8 cellular contexts compared by ENCODE assay signal in genomic region chr14:22555573-22556011, GRCh38. TPM values are rescaled to one million over a fixed set of nuclear protein-coding genes. Genes with fewer than 3 reads are reported as not detected.
DNase-seq lines count a peak whose midpoint lies in the region; ATAC-seq and TF ChIP-seq lines count a peak whose summit lies in the region.

No MANE protein-coding gene starts in this region.

- peaks cover 89% of the 10 kb centered on the region for H3K4me1 ChIP-seq in Loucy (ENCODE audit: insufficient read depth, low read length, poor library complexity, severe bottlenecking)
- H3K4me1 ChIP-seq in A673 (ENCODE audit: insufficient read depth, low read length, poor library complexity, severe bottlenecking) = peaks cover 63% of the 10 kb centered on the region

- H3K9me3 ChIP-seq in Loucy (ENCODE audit: insufficient read depth, low read depth, low read length) (no peaks in the 10 kb centered on the region), A673 (ENCODE audit: low read depth, low read length, poor library complexity, severe bottlenecking) (no peaks in the 10 kb centered on the region)

- peak overlapping the region; percentile 91 for H3K9ac ChIP-seq in Loucy (ENCODE audit: low read depth, low read length, poor library complexity, severe bottlenecking)

- CTCF ChIA-PET in activated naive CD4-positive, alpha-beta T cell treated with anti-CD3 and anti-CD28 coated beads, Interleukin-2, amount 10 ng/mL, durations not matched to agents 7 days and 5 days (lab: Charles Lee) = interaction anchor here (0.9 to 3.5 kb wide), 24 partner anchors 8 to 805 kb away, joined by 3 to 139 read pairs (median 6); no protein-coding TSS in a partner anchor
- CTCF ChIA-PET in A673 (lab: Charles Lee) = interaction anchor here (0.7 to 2.1 kb wide), 3 partner anchors 15 to 300 kb away, joined by 3 to 14 read pairs (median 4); no protein-coding TSS in a partner anchor

- no peaks in the 10 kb centered on the region for H4K20me1 ChIP-seq in Loucy (ENCODE audit: insufficient read depth, low read length, poor library complexity, severe bottlenecking)

- H3K9me3 Mint-ChIP-seq in activated naive CD4-positive, alpha-beta T cell treated with anti-CD3 and anti-CD28 coated beads, Interleukin-2, amount 10 ng/mL, durations not matched to agents 7 days and 5 days = no peaks in the 10 kb centered on the region

- H3K27me3 ChIP-seq in Loucy (ENCODE audit: insufficient read depth, low read length, poor library complexity, severe bottlenecking) (no peaks in the 10 kb centered on the region), A673 (replicated peaks; ENCODE audit: insufficient read depth, low read depth, low read length, poor library complexity) (no peaks in the 10 kb centered on the region)

- no peak for TF ChIP-seq CTCF in Loucy (conservative IDR thresholded peaks at IDR 0.05; ENCODE audit: low read length)
- no peak for TF ChIP-seq CTCF in A673 (conservative IDR thresholded peaks at IDR 0.05; ENCODE audit: low read depth, low read length)

- no TSS peak for BruUV-seq in A673 (replicated peaks; lab: Mats Ljungman, UMichigan)

- H3K4me1 Mint-ChIP-seq in activated naive CD4-positive, alpha-beta T cell treated with anti-CD3 and anti-CD28 coated beads, Interleukin-2, amount 10 ng/mL, durations not matched to agents 7 days and 5 days = peaks cover 93% of the 10 kb centered on the region

- H3K9me2 ChIP-seq in Loucy (replicated peaks; ENCODE audit: low read depth, low read length) = no peaks in the 10 kb centered on the region

- DNase-seq in activated naive CD4-positive, alpha-beta T cell treated with anti-CD3 and anti-CD28 coated beads, Interleukin-2, amount 10 ng/mL, durations not matched to agents 7 days and 5 days = peak; percentile 67
- peak; percentile 63 to 80 (median 71) for DNase-seq in stimulated activated CD4-positive, alpha-beta T cell treated with anti-CD3 and anti-CD28 coated beads, Interleukin-12 subunit alpha, Interleukin-12 subunit beta, amount 100 ng/mL, for 48 hours (ENCODE audit: low read depth in 2 of 3, low spot score in 1 of 3)
- DNase-seq in NCI-H1930 (lab: John Stamatoyannopoulos, UW) (no peak), NCI-H510A (lab: John Stamatoyannopoulos, UW) (no peak), A673 (ENCODE audit: low spot score) (no peak)

- H3K27ac ChIP-seq in A673 (ENCODE audit: low read depth, low read length, poor library complexity, severe bottlenecking) = no peak overlapping the region

- H3K79me2 ChIP-seq in Loucy (ENCODE audit: insufficient read depth, low read length) = peaks cover 71% of the 10 kb centered on the region

- H3K4me3 ChIP-seq in Loucy (ENCODE audit: low read length, poor library complexity, severe bottlenecking) (peak overlapping the region; percentile 67), A673 (ENCODE audit: low read depth, low read length, poor library complexity, severe bottlenecking) (no peak overlapping the region)

- H3K36me3 ChIP-seq in Loucy (ENCODE audit: insufficient read depth, low read length) = peaks cover 32% of the 10 kb centered on the region; the same call in 1 of the 2 replicates
- no peaks in the 10 kb centered on the region for H3K36me3 ChIP-seq in A673 (ENCODE audit: insufficient read depth, low read length, poor library complexity, severe bottlenecking)

- H3K27me3 Mint-ChIP-seq in activated naive CD4-positive, alpha-beta T cell treated with anti-CD3 and anti-CD28 coated beads, Interleukin-2, amount 10 ng/mL, durations not matched to agents 7 days and 5 days = peaks cover 8% of the 10 kb centered on the region

- peaks cover 15% of the 10 kb centered on the region for H3F3A ChIP-seq in Loucy (ENCODE audit: low read depth)

- H3K4me3 Mint-ChIP-seq in activated naive CD4-positive, alpha-beta T cell treated with anti-CD3 and anti-CD28 coated beads, Interleukin-2, amount 10 ng/mL, durations not matched to agents 7 days and 5 days = peak overlapping the region; percentile 80

- POLR2A ChIA-PET in A673 (lab: Charles Lee; ENCODE audit: low non-redundant PET) = no interaction called here

- intact Hi-C loops in A673 (cut with micrococcal nuclease; ENCODE audit: unreplicated experiment) = loop anchor here (5.0 to 10.0 kb wide), 2 partner anchors 248 to 499 kb away; partner anchors contain the start of gene CDH24

- H3K36me3 Mint-ChIP-seq in activated naive CD4-positive, alpha-beta T cell treated with anti-CD3 and anti-CD28 coated beads, Interleukin-2, amount 10 ng/mL, durations not matched to agents 7 days and 5 days = peaks cover 56% of the 10 kb centered on the region

- H3K27ac Mint-ChIP-seq in activated naive CD4-positive, alpha-beta T cell treated with anti-CD3 and anti-CD28 coated beads, Interleukin-2, amount 10 ng/mL, durations not matched to agents 7 days and 5 days = peak overlapping the region; percentile 97

- H3K4me2 ChIP-seq in Loucy (ENCODE audit: low read depth, low read length, poor library complexity, severe bottlenecking) = peak overlapping the region; percentile 87

- H2AFZ ChIP-seq in Loucy (ENCODE audit: low read length) = no peak overlapping the region

- ATAC-seq in GM21576 (IDR thresholded peaks at IDR 0.05; ENCODE audit: unreplicated experiment) = peak; percentile 1
- ATAC-seq in HG02981 (IDR thresholded peaks at IDR 0.05; ENCODE audit: unreplicated experiment) = no peak

RNA-seq across cellular contexts. Expression of gene DAD1, which starts 33.4 kb away (rescaled TPM):
- total RNA-seq in A673 (2021) = 224 and 261 TPM in 2 replicates

RNA-seq across cellular contexts. Expression of gene ABHD4, which starts 42.5 kb away (rescaled TPM):
- 36.6 and 40.7 TPM in 2 replicates for total RNA-seq in A673 (2021)

Comparison
In these comparisons a context has a peak if more than half of its experiments do, and no peak if none do; other contexts are left out.
1. DNase-seq: peak in activated naive CD4-positive, alpha-beta T cell treated with anti-CD3 and anti-CD28 coated beads, Interleukin-2, amount 10 ng/mL, durations not matched to agents 7 days and 5 days (single experiment) and stimulated activated CD4-positive, alpha-beta T cell treated with anti-CD3 and anti-CD28 coated beads, Interleukin-12 subunit alpha, Interleukin-12 subunit beta, amount 100 ng/mL, for 48 hours (3 of 3); none in NCI-H1930 (0 of 2), NCI-H510A (single experiment) and A673 (single experiment).